Comparison of ENCODE assay signal across 20 cellular contexts in genomic region chr1:16966282-16966681, GRCh38. TPM values are rescaled to one million over a fixed set of nuclear protein-coding genes. Genes with fewer than 3 reads are reported as not detected.
"Had no signal": no experiment of that assay in that cellular context is flagged by ENCODE, and none has a peak within 500 bp of the region (broad histone marks: within the 10 kb centered on the region; RNA-seq: fewer than 3 reads in every experiment).

No MANE protein-coding gene starts in this region.

- FAIRE-seq: frontal cortex, keratinocyte, urothelium cell line had no signal

- H3K9ac ChIP-seq: neural progenitor cell had no signal

- H3K27ac ChIP-seq: lower lobe of right lung, neural progenitor cell, psoas muscle, spleen, tibial nerve had no signal

- H3K9me3 ChIP-seq: lower lobe of right lung, ovary, psoas muscle, sigmoid colon, spleen, thoracic aorta, tibial nerve, upper lobe of left lung had no signal

- H3K36me3 ChIP-seq: neural progenitor cell, ovary had no signal

- H2AFZ ChIP-seq: neural progenitor cell had no signal

- H3K4me2 ChIP-seq: neural progenitor cell had no signal

- ATAC-seq: lower lobe of right lung; natural killer cell; psoas muscle; right cardiac atrium; stimulated activated naive B cell treated with anti-CD40 and anti-IgM and Interleukin-4, amounts not matched to agents 10 μg/mL and 1 μg/mL and 100 μg/mL, for 72 hours had no signal

- H3K4me1 ChIP-seq: neural progenitor cell, psoas muscle had no signal

- H3K27me3 ChIP-seq: dorsolateral prefrontal cortex, neural progenitor cell, ovary, sigmoid colon, spleen, tibial nerve, upper lobe of left lung had no signal

- DNase-seq: dorsolateral prefrontal cortex; effector CD4-positive, alpha-beta T cell; left ventricle myocardium superior; lower lobe of right lung; natural killer cell; nucleus accumbens; ovary; psoas muscle; right cardiac atrium; sigmoid colon; spleen; stimulated activated naive B cell treated with anti-CD40 and anti-IgM and Interleukin-4, amounts not matched to agents 10 μg/mL and 1 μg/mL and 100 μg/mL, for 72 hours had no signal

- H3K4me3 ChIP-seq: dorsolateral prefrontal cortex, lower lobe of right lung, neural progenitor cell, ovary, psoas muscle, sigmoid colon, spleen, thoracic aorta, tibial nerve, upper lobe of left lung had no signal

RNA-seq across cellular contexts. Expression of gene MFAP2, which starts 14.1 kb away (rescaled TPM):
- total RNA-seq: mononuclear cell had no signal
